In genomic region chr6:109344226-109344625, GRCh38 we compare ENCODE assay signal across 27 cellular contexts. TPM values are rescaled to one million over a fixed set of nuclear protein-coding genes. Genes with fewer than 3 reads are reported as not detected.
DNase-seq lines count a peak whose midpoint lies in the region; ATAC-seq and TF ChIP-seq lines count a peak whose summit lies in the region.
"Had no signal": no experiment of that assay in that cellular context is flagged by ENCODE, and none has a peak within 500 bp of the region (broad histone marks: within the 10 kb centered on the region; RNA-seq: fewer than 3 reads in every experiment).

No MANE protein-coding gene starts in this region.

- WGBS in mammary epithelial cell (ENCODE audit: low coverage, missing lambda C conversion rate) = 63% methylated on average over 1 of the region's 2 CpGs

- H3K36me3 Mint-ChIP-seq in MCF 10A (ENCODE audit: insufficient read depth, unreplicated experiment) = no peaks in the 10 kb centered on the region
- H3K36me3 Mint-ChIP-seq: stimulated activated effector memory CD8-positive, alpha-beta T cell treated with anti-CD3 and anti-CD28 coated beads, Interleukin-12 subunit alpha, Interleukin-12 subunit beta, amount 100 ng/mL, for 72 hours had no signal

- no peak overlapping the region for H3K9ac ChIP-seq in mammary epithelial cell (ENCODE audit: insufficient read depth, low read length)
- H3K9ac ChIP-seq in mucosa of stomach (ENCODE audit: low read length) = peak overlapping the region; percentile 41

- peaks cover under 1% of the 10 kb centered on the region for H3K4me1 Mint-ChIP-seq in MCF 10A (ENCODE audit: insufficient read depth, unreplicated experiment)
- H3K4me1 Mint-ChIP-seq: stimulated activated effector memory CD8-positive, alpha-beta T cell treated with anti-CD3 and anti-CD28 coated beads, Interleukin-12 subunit alpha, Interleukin-12 subunit beta, amount 100 ng/mL, for 72 hours had no signal

- H3K4me1 ChIP-seq in breast epithelium = peaks cover 0 to 5% of the 10 kb centered on the region in 2 donors
- no peaks in the 10 kb centered on the region for H3K4me1 ChIP-seq in mammary epithelial cell (ENCODE audit: insufficient read depth, low read length)
- H3K4me1 ChIP-seq in mucosa of stomach (ENCODE audit: control insufficient read depth, insufficient read depth, low read length) = peaks cover 48% of the 10 kb centered on the region
- no peaks in the 10 kb centered on the region for H3K4me1 ChIP-seq in osteoblast (ENCODE audit: insufficient read depth, low read length)
- H3K4me1 ChIP-seq: ascending aorta, HAP-1, SJSA1 had no signal

- TF ChIP-seq CTCF in breast epithelium (IDR thresholded peaks at IDR 0.05) (no peak), MCF 10A (IDR thresholded peaks at IDR 0.05; ENCODE audit: unreplicated experiment) (no peak), mammary epithelial cell (conservative IDR thresholded peaks at IDR 0.05 in 1 of 2, IDR thresholded peaks at IDR 0.05 in 1 of 2; ENCODE audit: extremely low read depth in 1 of 2, insufficient read depth in 1 of 2, low read depth in 1 of 2, low read length in 2 of 2) (no peak), osteoblast (IDR thresholded peaks at IDR 0.05; ENCODE audit: extremely low read depth, low read depth, low read length) (no peak), omental fat pad (IDR thresholded peaks at IDR 0.05) (no peak)

- no peaks in the 10 kb centered on the region for H3K9me3 ChIP-seq in breast epithelium
- no peaks in the 10 kb centered on the region for H3K9me3 ChIP-seq in mammary epithelial cell (replicated peaks; ENCODE audit: insufficient read depth, low read length)
- no peaks in the 10 kb centered on the region for H3K9me3 ChIP-seq in mucosa of stomach (ENCODE audit: control insufficient read depth, low read length)
- no peaks in the 10 kb centered on the region for H3K9me3 ChIP-seq in osteoblast (ENCODE audit: low read depth, low read length)
- H3K9me3 ChIP-seq: ascending aorta, colonic mucosa, HAP-1, Peyer's patch, SJSA1, upper lobe of right lung had no signal

- dilution Hi-C loops in mammary epithelial cell (cut with HindIII; ENCODE audit: low sequenced_read_pairs) = no loop called here

- H4K20me1 ChIP-seq in mammary epithelial cell (ENCODE audit: insufficient read depth, low read length) (no peaks in the 10 kb centered on the region), osteoblast (ENCODE audit: insufficient read depth, low read length) (no peaks in the 10 kb centered on the region)

- intact Hi-C loops in breast epithelium (cut with DNase I; ENCODE audit: low total_unique reads) = loop anchor here (2.0 kb wide), 1 partner anchor 71 kb away; no protein-coding TSS in a partner anchor
- intact Hi-C loops in MCF 10A (cut with micrococcal nuclease) = no loop called here
- intact Hi-C loops in mammary epithelial cell (cut with micrococcal nuclease) = no loop called here

- H3K9me3 Mint-ChIP-seq in MCF 10A (ENCODE audit: unreplicated experiment) = no peaks in the 10 kb centered on the region
- H3K9me3 Mint-ChIP-seq: activated T-cell treated with anti-CD3 and anti-CD28 coated beads, Interleukin-2, amount 50 U/mL, for 4 hours; CD4-positive, alpha-beta T cell; naive thymus-derived CD4-positive, alpha-beta T cell; stimulated activated effector memory CD8-positive, alpha-beta T cell treated with anti-CD3 and anti-CD28 coated beads, Interleukin-12 subunit alpha, Interleukin-12 subunit beta, amount 100 ng/mL, for 72 hours had no signal

- H3K27me3 ChIP-seq in breast epithelium (no peaks in the 10 kb centered on the region), mammary epithelial cell (ENCODE audit: insufficient read depth, low read length) (no peaks in the 10 kb centered on the region), mucosa of stomach (ENCODE audit: control insufficient read depth, insufficient read depth, low read length) (no peaks in the 10 kb centered on the region), osteoblast (ENCODE audit: insufficient read depth, low read length) (no peaks in the 10 kb centered on the region)
- H3K27me3 ChIP-seq: ascending aorta, colonic mucosa, Peyer's patch, SJSA1, upper lobe of right lung had no signal

- H3K4me3 ChIP-seq in breast epithelium (no peak overlapping the region), mammary epithelial cell (replicated peaks in 1 of 3; ENCODE audit: insufficient read depth in 1 of 3, low read depth in 2 of 3, low read length in 3 of 3) (no peak overlapping the region), mucosa of stomach (ENCODE audit: low read length) (no peak overlapping the region), osteoblast (ENCODE audit: insufficient read depth, low read length) (no peak overlapping the region)
- H3K4me3 ChIP-seq: ascending aorta, colonic mucosa, HAP-1, Peyer's patch, SJSA1, upper lobe of right lung had no signal

- ATAC-seq in SK-N-SH treated with all-trans-retinoic acid at 6 μM for 48 hours (no peak), omental fat pad (ENCODE audit: low FRiP score) (no peak)
- ATAC-seq: activated T-cell treated with anti-CD3 and anti-CD28 coated beads, Interleukin-2, amount 50 U/mL, for 4 hours; left ventricle myocardium superior; naive thymus-derived CD4-positive, alpha-beta T cell; stimulated activated effector memory CD8-positive, alpha-beta T cell treated with anti-CD3 and anti-CD28 coated beads, Interleukin-12 subunit alpha, Interleukin-12 subunit beta, amount 100 ng/mL, for 72 hours; upper lobe of right lung had no signal

- no peak overlapping the region for H3K27ac Mint-ChIP-seq in MCF 10A (ENCODE audit: low read depth, unreplicated experiment)
- H3K27ac Mint-ChIP-seq: CD4-positive, alpha-beta T cell; stimulated activated effector memory CD8-positive, alpha-beta T cell treated with anti-CD3 and anti-CD28 coated beads, Interleukin-12 subunit alpha, Interleukin-12 subunit beta, amount 100 ng/mL, for 72 hours had no signal

- BruUV-seq in MCF 10A (replicated peaks; lab: Mats Ljungman, UMichigan) = no TSS peak
- BruUV-seq in mammary epithelial cell (replicated peaks; lab: Mats Ljungman, UMichigan) = no TSS peak

- POLR2A ChIA-PET in MCF 10A (lab: Yijun Ruan, JAX) = no interaction called here

- DNase-seq in breast epithelium (ENCODE audit: low spot score in 2 of 2) = no peak
- DNase-seq in MCF 10A (ENCODE audit: unreplicated experiment) = no peak
- peak; percentile 8 for DNase-seq in mammary epithelial cell
- no peak for DNase-seq in NCI-H146 (lab: John Stamatoyannopoulos, UW)
- DNase-seq in osteoblast (ENCODE audit: insufficient read length, low spot score, missing footprints) = no peak
- DNase-seq in omental fat pad (ENCODE audit: low spot score) = no peak
- DNase-seq: activated CD4-positive, alpha-beta T cell treated with anti-CD3 and anti-CD28 coated beads, Interleukin-2, amount 50 U/mL, for 1 hour; activated CD4-positive, CD25-positive, alpha-beta regulatory T cell; activated T-cell treated with anti-CD3 and anti-CD28 coated beads, Interleukin-2, amount 50 U/mL, for 4 hours; CD4-positive, alpha-beta T cell; colonic mucosa; effector memory CD4-positive, alpha-beta T cell; left ventricle myocardium superior; naive thymus-derived CD4-positive, alpha-beta T cell; NCI-H1417 treated with DMSO at 0.1 percent for 48 hours; NCI-H2081; NCI-H345; NCI-H69; Peyer's patch; upper lobe of right lung had no signal

- TF ChIP-seq POLR2A in breast epithelium (IDR thresholded peaks at IDR 0.05) = no peak

- H3K27me3 Mint-ChIP-seq in MCF 10A (ENCODE audit: insufficient read depth, unreplicated experiment) = no peaks in the 10 kb centered on the region
- H3K27me3 Mint-ChIP-seq: CD4-positive, alpha-beta T cell; naive thymus-derived CD4-positive, alpha-beta T cell had no signal

- H2AFZ ChIP-seq in mammary epithelial cell (ENCODE audit: low read depth, low read length) = no peak overlapping the region
- no peak overlapping the region for H2AFZ ChIP-seq in osteoblast (ENCODE audit: low read length)

- CTCF ChIA-PET in MCF 10A (lab: Yijun Ruan, JAX) (interaction anchor here (1.5 kb wide), 1 partner anchor 157 kb away, joined by 5 read pairs; no protein-coding TSS in a partner anchor), mammary epithelial cell (lab: Charles Lee; ENCODE audit: low non-redundant PET) (no interaction called here)

- H3K79me2 ChIP-seq in mammary epithelial cell (ENCODE audit: insufficient read depth, low read length) (no peaks in the 10 kb centered on the region), osteoblast (ENCODE audit: insufficient read depth, low read length) (no peaks in the 10 kb centered on the region)

- in situ Hi-C loops in mammary epithelial cell (cut with MboI; ENCODE audit: low sequenced_read_pairs in 2 of 2) = no loop called here

- H3K4me2 ChIP-seq in mammary epithelial cell (ENCODE audit: insufficient read depth, low read depth, low read length) (no peak overlapping the region), osteoblast (ENCODE audit: insufficient read depth, low read length) (no peak overlapping the region)

- no peak overlapping the region for H3K4me3 Mint-ChIP-seq in MCF 10A (ENCODE audit: unreplicated experiment)
- H3K4me3 Mint-ChIP-seq: activated T-cell treated with anti-CD3 and anti-CD28 coated beads, Interleukin-2, amount 50 U/mL, for 4 hours; CD4-positive, alpha-beta T cell; naive thymus-derived CD4-positive, alpha-beta T cell; stimulated activated effector memory CD8-positive, alpha-beta T cell treated with anti-CD3 and anti-CD28 coated beads, Interleukin-12 subunit alpha, Interleukin-12 subunit beta, amount 100 ng/mL, for 72 hours had no signal

- peak overlapping the region; percentile 51 to 70 for H3K27ac ChIP-seq in breast epithelium
- H3K27ac ChIP-seq in mammary epithelial cell (ENCODE audit: insufficient read depth, low read depth, low read length) = no peak overlapping the region
- no peak overlapping the region for H3K27ac ChIP-seq in osteoblast (ENCODE audit: low read depth, low read length)
- H3K27ac ChIP-seq: ascending aorta, colonic mucosa, HL-60, Peyer's patch, SJSA1, upper lobe of right lung had no signal

- H3K36me3 ChIP-seq in breast epithelium (no peaks in the 10 kb centered on the region), mammary epithelial cell (ENCODE audit: insufficient read depth, low read length) (no peaks in the 10 kb centered on the region), mucosa of stomach (ENCODE audit: control insufficient read depth, insufficient read depth, low read length) (no peaks in the 10 kb centered on the region), osteoblast (ENCODE audit: insufficient read depth, low read length) (no peaks in the 10 kb centered on the region)
- H3K36me3 ChIP-seq: ascending aorta, colonic mucosa, HAP-1, Peyer's patch, SJSA1, upper lobe of right lung had no signal

TF ChIP-seq in SK-N-SH treated with all-trans-retinoic acid at 6 μM for 48 hours, 23 proteins besides CTCF, POLR2A, EP300 and RAD21 (continues in another document):
- no peak for TF ChIP-seq GLIS3 (CRISPR knock-in tag; IDR thresholded peaks at IDR 0.05)

RNA-seq across cellular contexts. Expression of gene CD164, which starts 38.0 kb away (rescaled TPM):
- 100 to 1,000 TPM; 186 to 302 (median 238) TPM for total RNA-seq in breast epithelium
- 156 and 172 TPM in 2 replicates for total RNA-seq in MCF 10A (2022)
- total RNA-seq in mammary epithelial cell = 100 to 1,000 TPM; 113 to 145 TPM
- polyA plus RNA-seq in mammary epithelial cell = 94.8 TPM
- 149 TPM for polyA minus RNA-seq in mammary epithelial cell
- total RNA-seq in osteoblast = 211 and 222 TPM in 2 replicates
- total RNA-seq in omental fat pad = 100 to 1,000 TPM; 146 to 273 (median 236) TPM

Comparison
In these comparisons a context has a peak if more than half of its experiments do, and no peak if none do; other contexts are left out.
1. H3K27ac ChIP-seq: peak in breast epithelium (2 of 2); none in mammary epithelial cell (single experiment) and osteoblast (single experiment).